Comparison of ENCODE assay signal across 11 cellular contexts in the genomic region with DNA sequence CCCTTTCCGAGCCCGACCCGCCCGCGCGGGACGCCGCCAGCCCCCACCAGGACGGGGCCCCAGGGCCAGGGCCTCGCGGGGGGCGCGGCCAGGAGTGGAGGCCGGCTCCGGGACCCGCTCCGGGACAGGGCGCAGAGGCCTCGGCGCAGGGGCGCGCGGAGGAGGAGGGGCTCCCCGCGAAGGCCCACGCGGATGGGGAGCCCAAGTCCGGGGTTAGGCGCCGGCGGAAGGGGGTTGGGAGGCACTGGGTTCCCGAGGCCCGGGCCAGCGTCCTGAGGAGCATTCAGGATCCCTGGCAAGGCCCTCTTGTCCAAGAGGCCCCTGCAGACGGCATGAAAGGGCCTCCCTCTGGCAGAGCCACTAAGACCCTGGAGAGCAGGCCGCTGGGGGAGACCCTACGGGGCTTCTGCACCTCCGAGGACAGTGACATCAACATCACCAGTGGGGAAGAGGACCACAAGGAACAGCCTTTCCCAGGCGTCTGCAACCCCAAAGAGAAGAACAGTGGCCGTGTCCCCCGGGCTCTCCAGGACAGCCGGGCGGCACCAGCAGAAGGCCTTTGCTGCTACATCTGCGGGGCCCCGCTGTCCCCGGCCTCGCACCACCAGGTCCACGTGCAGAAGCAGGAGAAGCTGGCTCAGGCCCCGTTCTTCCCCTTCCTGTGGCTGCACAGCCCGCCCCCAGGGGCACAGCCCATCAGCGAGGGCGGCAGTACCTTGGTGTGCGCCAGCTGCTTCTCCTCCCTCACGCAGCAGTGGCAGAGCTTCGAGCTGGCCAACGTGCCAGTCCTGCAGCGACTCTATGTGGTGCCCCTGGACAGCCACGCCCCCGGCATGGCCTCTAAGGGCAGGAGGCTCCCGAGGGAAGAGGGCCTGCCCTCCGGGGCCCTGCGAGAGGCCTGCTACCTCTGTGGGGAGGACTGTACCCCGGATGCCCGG. TPM values are rescaled to one million over a fixed set of nuclear protein-coding genes. Genes with fewer than 3 reads are reported as not detected.
DNase-seq lines count a peak whose midpoint lies in the region; ATAC-seq and TF ChIP-seq lines count a peak whose summit lies in the region.
"Had no signal": no experiment of that assay in that cellular context is flagged by ENCODE, and none has a peak within 500 bp of the region (broad histone marks: within the 10 kb centered on the region; RNA-seq: fewer than 3 reads in every experiment).

No MANE protein-coding gene starts in this region.

- peaks cover 28% of the 10 kb centered on the region for H3K4me1 ChIP-seq in ovary (ENCODE audit: insufficient read depth)

- 21 to 38% (median 33%) methylated on average over 45 to 64 of the region's 64 CpGs for WGBS in ovary, 3 donors

- TF ChIP-seq CTCF in BJ (IDR thresholded peaks at IDR 0.05; ENCODE audit: insufficient read depth, low read depth, low read length) (no peak), fibroblast of pulmonary artery (IDR thresholded peaks at IDR 0.05; ENCODE audit: low read length, missing control alignments) (no peak), ovary (IDR thresholded peaks at IDR 0.05) (no peak)

- TF ChIP-seq EP300 in ovary (IDR thresholded peaks at IDR 0.05): no peak

- DNase-seq in BJ (ENCODE audit: low read depth) (no peak), NCI-H69 (lab: John Stamatoyannopoulos, UW) (peak; percentile 54), fibroblast of pulmonary artery (ENCODE audit: low read depth) (no peak), ovary (peak in 1 of 5 donors; percentile 60)
- DNase-seq: amniotic stem cell had no signal

- H3K9me3 ChIP-seq in ovary: no peaks in the 10 kb centered on the region
- H3K9me3 ChIP-seq: mucosa of descending colon had no signal

- H3K27ac ChIP-seq in ovary: peak overlapping the region in 1 of 2 donors; percentile 8

- H3K36me3 ChIP-seq in BJ (ENCODE audit: control insufficient read depth, insufficient read depth, low read length): 0 out of 2 replicates have a peak, but pooled peaks cover under 1% of the 10 kb centered on the region
- H3K36me3 ChIP-seq in ovary: no peaks in the 10 kb centered on the region

- CTCF ChIA-PET in BJ (lab: Yijun Ruan, JAX): interaction anchor here (0.9 to 2.5 kb wide), 3 partner anchors 14 to 75 kb away, joined by 3 to 9 read pairs (median 4); no protein-coding TSS in a partner anchor

- POLR2A ChIA-PET in BJ (lab: Charles Lee): no interaction called here

- ATAC-seq in GM19324 (IDR thresholded peaks at IDR 0.05; ENCODE audit: low FRiP score, unreplicated experiment) (no peak), GM19452 (IDR thresholded peaks at IDR 0.05; ENCODE audit: unreplicated experiment) (no peak), HG03139 (IDR thresholded peaks at IDR 0.05; ENCODE audit: unreplicated experiment) (no peak)
- ATAC-seq in activated CD4-positive, CD25-positive, alpha-beta regulatory T cell treated with anti-CD3 and anti-CD28 coated beads, Interleukin-2, amount 50 U/mL, for 24 hours: no peak
- ATAC-seq: mucosa of descending colon had no signal

- peak overlapping the region; percentile 48 for H3K4me3 ChIP-seq in BJ (ENCODE audit: low read depth, low read length)
- peak overlapping the region; percentile 57 for H3K4me3 ChIP-seq in fibroblast of pulmonary artery (replicated peaks; ENCODE audit: low read depth, low read length)
- peak overlapping the region; percentile 41 for H3K4me3 ChIP-seq in ovary
- H3K4me3 ChIP-seq: mucosa of descending colon had no signal

- intact Hi-C loops in ovary (cut with DNase I): loop anchor here (5.0 to 10.0 kb wide), 4 partner anchors 43 to 67 kb away; no protein-coding TSS in a partner anchor

- no peaks in the 10 kb centered on the region for H3K27me3 ChIP-seq in BJ (ENCODE audit: control insufficient read depth, insufficient read depth, low read length)
- no peaks in the 10 kb centered on the region for H3K27me3 ChIP-seq in ovary

- no peak for TF ChIP-seq POLR2A in ovary (IDR thresholded peaks at IDR 0.05)

RNA-seq across cellular contexts. Expression of gene CIBAR2, which starts 58.1 kb away (rescaled TPM):
- polyA plus RNA-seq in BJ (2011; rRNA removed): 0.05 TPM in 1 of 2 replicates, not detected in the other
- not detected in 2 replicates for polyA minus RNA-seq in BJ (2011; rRNA and poly(A)+ RNA removed)
- total RNA-seq in ovary: 10 to 100 TPM in 1 of 7 donors, 1 to 10 TPM in 4, not detected in 2; 1.1 to 13.0 (median 1.7) TPM
- under 1 TPM in 1 of 2 donors, not detected in 1; 0.18 TPM for polyA plus RNA-seq in ovary
- total RNA-seq: mucosa of descending colon; T-helper 2 cell treated with Interferon-gamma antibody and Interleukin-4, amounts not matched to agents 100 ng/mL and 5 ng/mL, for 36 hours had no signal
